Comparison of ENCODE assay signal across 28 cellular contexts in the genomic region with DNA sequence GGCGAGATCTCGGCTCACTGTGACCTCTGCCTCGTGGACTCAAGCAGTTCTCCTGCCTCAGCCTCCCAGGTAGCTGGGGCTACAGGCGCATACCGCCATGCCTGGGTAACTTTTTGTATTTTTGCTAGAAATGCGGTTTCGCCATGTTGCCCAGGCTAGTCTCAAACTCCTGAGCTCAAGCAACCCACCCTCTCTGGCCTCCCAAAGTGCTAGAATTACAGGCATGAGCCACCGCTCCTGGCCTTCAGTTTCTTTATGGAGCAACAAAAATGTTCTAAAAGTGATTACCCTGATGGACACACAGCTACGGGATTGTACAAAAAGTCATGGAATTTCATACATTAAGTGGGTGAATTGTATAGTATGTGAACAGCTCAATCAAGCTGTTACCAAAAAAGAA.
"Had no signal": no experiment of that assay in that cellular context is flagged by ENCODE, and none has a peak within 500 bp of the region (broad histone marks: within the 10 kb centered on the region; RNA-seq: fewer than 3 reads in every experiment).

No MANE protein-coding gene starts in this region.

- H3K27ac Mint-ChIP-seq: stimulated activated effector memory CD8-positive, alpha-beta T cell treated with anti-CD3 and anti-CD28 coated beads, Interleukin-12 subunit alpha, Interleukin-12 subunit beta, amount 100 ng/mL, for 72 hours; stimulated activated memory B cell treated with anti-CD40 and anti-IgM and Interleukin-4, amounts not matched to agents 10 μg/mL and 1 μg/mL and 100 μg/mL, for 72 hours; stimulated activated naive B cell treated with anti-CD40 and anti-IgM and Interleukin-4, amounts not matched to agents 10 μg/mL and 1 μg/mL and 100 μg/mL, for 72 hours; stimulated activated naive CD8-positive, alpha-beta T cell treated with anti-CD3 and anti-CD28 coated beads, Interleukin-15, amount 100 ng/mL, for 72 hours; stimulated activated naive CD8-positive, alpha-beta T cell treated with anti-CD3 and anti-CD28 coated beads, Interleukin-15, Interleukin-2, amounts not matched to agents 100 ng/mL and 50 ng/mL, for 24 hours; type B pancreatic cell had no signal

- H3K27ac ChIP-seq: stomach, suprapubic skin, testis, thoracic aorta, thyroid gland, tibial artery, tibial nerve, transverse colon, upper lobe of left lung, upper lobe of right lung, uterus, vagina had no signal

- H3K9me3 ChIP-seq: suprapubic skin, testis, thoracic aorta, thyroid gland, tibial artery, upper lobe of left lung, upper lobe of right lung, uterus, vagina had no signal

- ATAC-seq: stimulated activated effector memory CD8-positive, alpha-beta T cell treated with anti-CD3 and anti-CD28 coated beads, Interleukin-12 subunit alpha, Interleukin-12 subunit beta, amount 100 ng/mL, for 72 hours; stimulated activated memory B cell treated with anti-CD40 and anti-IgM and Interleukin-4, amounts not matched to agents 10 μg/mL and 1 μg/mL and 100 μg/mL, for 72 hours; stimulated activated naive B cell treated with anti-CD40 and anti-IgM and Interleukin-4, amounts not matched to agents 10 μg/mL and 1 μg/mL and 100 μg/mL, for 72 hours; stimulated activated naive CD8-positive, alpha-beta T cell treated with anti-CD3 and anti-CD28 coated beads, Interleukin-15, amount 100 ng/mL, for 72 hours; stimulated activated naive CD8-positive, alpha-beta T cell treated with anti-CD3 and anti-CD28 coated beads, Interleukin-15, Interleukin-2, amounts not matched to agents 100 U/mL and 50 U/mL, for 24 hours; upper lobe of right lung had no signal

- H3K4me1 Mint-ChIP-seq: stimulated activated effector memory CD8-positive, alpha-beta T cell treated with anti-CD3 and anti-CD28 coated beads, Interleukin-12 subunit alpha, Interleukin-12 subunit beta, amount 100 ng/mL, for 72 hours; stimulated activated memory B cell treated with anti-CD40 and anti-IgM and Interleukin-4, amounts not matched to agents 10 μg/mL and 1 μg/mL and 100 μg/mL, for 72 hours; stimulated activated naive B cell treated with anti-CD40 and anti-IgM and Interleukin-4, amounts not matched to agents 10 μg/mL and 1 μg/mL and 100 μg/mL, for 72 hours; stimulated activated naive CD8-positive, alpha-beta T cell treated with anti-CD3 and anti-CD28 coated beads, Interleukin-15, amount 100 ng/mL, for 72 hours had no signal

- H3K36me3 ChIP-seq: stomach, suprapubic skin, thoracic aorta, thyroid gland, tibial artery, tibial nerve, transverse colon, upper lobe of left lung, upper lobe of right lung, uterus, vagina had no signal

- H3K4me3 Mint-ChIP-seq: stimulated activated effector memory CD8-positive, alpha-beta T cell treated with anti-CD3 and anti-CD28 coated beads, Interleukin-12 subunit alpha, Interleukin-12 subunit beta, amount 100 ng/mL, for 72 hours; stimulated activated memory B cell treated with anti-CD40 and anti-IgM and Interleukin-4, amounts not matched to agents 10 μg/mL and 1 μg/mL and 100 μg/mL, for 72 hours; stimulated activated naive B cell treated with anti-CD40 and anti-IgM and Interleukin-4, amounts not matched to agents 10 μg/mL and 1 μg/mL and 100 μg/mL, for 72 hours; stimulated activated naive CD8-positive, alpha-beta T cell treated with anti-CD3 and anti-CD28 coated beads, Interleukin-15, amount 100 ng/mL, for 72 hours; stimulated activated naive CD8-positive, alpha-beta T cell treated with anti-CD3 and anti-CD28 coated beads, Interleukin-15, Interleukin-2, amounts not matched to agents 100 ng/mL and 50 ng/mL, for 24 hours; type B pancreatic cell had no signal

- H3K27me3 ChIP-seq: stomach, suprapubic skin, testis, thyroid gland, tibial artery, tibial nerve, transverse colon, upper lobe of left lung, upper lobe of right lung, uterus, vagina had no signal

- DNase-seq: stimulated activated CD4-positive, alpha-beta T cell treated with anti-CD3 and anti-CD28 coated beads, Interleukin-2, amount 100 ng/mL, for 48 hours; stimulated activated CD4-positive, alpha-beta T cell treated with anti-CD3 and anti-CD28 coated beads, Interleukin-4, amount 100 ng/mL, for 1 hour; stimulated activated CD4-positive, alpha-beta T cell treated with anti-CD3 and anti-CD28 coated beads, Interleukin-4, amount 100 ng/mL, for 24 hours; stimulated activated CD4-positive, alpha-beta T cell treated with anti-CD3 and anti-CD28 coated beads, Interleukin-4, amount 100 ng/mL, for 4 hours; stimulated activated CD8-positive, alpha-beta memory T cell treated with anti-CD3 and anti-CD28 coated beads, Interleukin-4, amount 100 ng/mL, for 48 hours; stimulated activated naive B cell treated with anti-CD40 and anti-IgM and Interleukin-4, amounts not matched to agents 10 μg/mL and 1 μg/mL and 100 μg/mL, for 72 hours; stimulated activated naive CD4-positive, alpha-beta T cell; stimulated activated naive CD4-positive, alpha-beta T cell treated with Interleukin-2 at 50 U/mL for 16 hours; stimulated activated naive CD8-positive, alpha-beta T cell treated with anti-CD3 and anti-CD28 coated beads, Interleukin-15, amount 100 ng/mL, for 72 hours; stimulated activated naive CD8-positive, alpha-beta T cell treated with anti-CD3 and anti-CD28 coated beads, Interleukin-15, Interleukin-2, amounts not matched to agents 100 U/mL and 50 U/mL, for 24 hours; stomach; substantia nigra; testis; thyroid gland; tibial artery; transverse colon; trophoblast cell; upper lobe of left lung; upper lobe of right lung; uterus had no signal

- H3K4me3 ChIP-seq: stomach, suprapubic skin, testis, thoracic aorta, thyroid gland, tibial artery, tibial nerve, transverse colon, upper lobe of left lung, upper lobe of right lung, uterus, vagina had no signal

- H3K9me3 Mint-ChIP-seq: stimulated activated naive CD8-positive, alpha-beta T cell treated with anti-CD3 and anti-CD28 coated beads, Interleukin-15, Interleukin-2, amounts not matched to agents 100 ng/mL and 50 ng/mL, for 24 hours; type B pancreatic cell had no signal

- H3K27me3 Mint-ChIP-seq: stimulated activated memory B cell treated with anti-CD40 and anti-IgM and Interleukin-4, amounts not matched to agents 10 μg/mL and 1 μg/mL and 100 μg/mL, for 72 hours; stimulated activated naive B cell treated with anti-CD40 and anti-IgM and Interleukin-4, amounts not matched to agents 10 μg/mL and 1 μg/mL and 100 μg/mL, for 72 hours; stimulated activated naive CD8-positive, alpha-beta T cell treated with anti-CD3 and anti-CD28 coated beads, Interleukin-15, amount 100 ng/mL, for 72 hours; stimulated activated naive CD8-positive, alpha-beta T cell treated with anti-CD3 and anti-CD28 coated beads, Interleukin-15, Interleukin-2, amounts not matched to agents 100 ng/mL and 50 ng/mL, for 24 hours; type B pancreatic cell had no signal

- H3K36me3 Mint-ChIP-seq: stimulated activated effector memory CD8-positive, alpha-beta T cell treated with anti-CD3 and anti-CD28 coated beads, Interleukin-12 subunit alpha, Interleukin-12 subunit beta, amount 100 ng/mL, for 72 hours; stimulated activated memory B cell treated with anti-CD40 and anti-IgM and Interleukin-4, amounts not matched to agents 10 μg/mL and 1 μg/mL and 100 μg/mL, for 72 hours; stimulated activated naive B cell treated with anti-CD40 and anti-IgM and Interleukin-4, amounts not matched to agents 10 μg/mL and 1 μg/mL and 100 μg/mL, for 72 hours; type B pancreatic cell had no signal

- H3K4me1 ChIP-seq: stomach, suprapubic skin, testis, thyroid gland, tibial artery, tibial nerve, transverse colon, upper lobe of left lung, upper lobe of right lung, uterus, vagina had no signal
